Comparison of ENCODE assay signal across 9 cellular contexts in the genomic region with DNA sequence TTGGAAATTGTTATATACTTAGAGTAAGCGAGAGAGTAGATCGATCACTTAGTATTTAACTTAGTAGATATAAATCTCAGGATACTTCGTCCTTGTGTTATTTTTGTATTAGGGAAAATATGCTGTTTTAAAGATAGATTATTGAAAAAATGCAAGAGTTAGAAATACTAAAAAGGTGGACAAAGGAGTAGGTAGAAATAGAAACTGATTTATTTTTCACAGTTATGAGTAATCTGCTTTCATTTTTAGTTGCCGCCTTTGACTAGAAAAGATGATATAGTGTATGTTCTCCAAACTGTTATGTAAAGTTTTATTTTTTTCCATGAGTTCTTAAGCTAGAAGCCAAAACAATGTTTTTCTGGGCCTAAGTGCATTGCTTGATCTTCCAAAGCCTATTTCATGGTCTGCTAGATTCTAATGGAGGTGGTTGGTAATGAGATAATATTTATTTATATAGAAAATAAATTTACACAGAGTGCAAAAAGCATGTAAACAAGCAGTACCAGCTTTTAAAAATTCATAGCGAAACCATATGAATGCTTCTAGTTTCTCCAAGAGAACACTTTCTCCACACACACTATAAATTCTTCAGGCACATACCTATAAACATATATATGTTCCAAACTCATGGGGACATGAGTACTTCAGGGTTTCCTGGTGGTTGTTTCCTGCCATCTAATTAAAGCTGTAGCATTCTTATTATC.
A peak's percentile ranks its signal among the peaks of the same experiment; 100 is the strongest.
DNase-seq lines count a peak whose midpoint lies in the region; ATAC-seq and TF ChIP-seq lines count a peak whose summit lies in the region.
"Had no signal": no experiment of that assay in that cellular context is flagged by ENCODE, and none has a peak within 500 bp of the region (broad histone marks: within the 10 kb centered on the region; RNA-seq: fewer than 3 reads in every experiment).

No MANE protein-coding gene starts in this region.

- no peaks in the 10 kb centered on the region for H3K9me3 Mint-ChIP-seq in activated T-cell treated with anti-CD3 and anti-CD28 coated beads, Interleukin-2, amount 50 U/mL, for 4 hours
- no peaks in the 10 kb centered on the region for H3K9me3 Mint-ChIP-seq in H9

- peak overlapping the region; percentile 68 for H3K4me3 ChIP-seq in thoracic aorta

- H3K27ac ChIP-seq in thoracic aorta (peak overlapping the region; percentile 48 to 77), H9 (ENCODE audit: insufficient read length, low read depth, low read length) (no peak overlapping the region)

- no peak overlapping the region for H2BK120ac ChIP-seq in H9 (ENCODE audit: low read depth, low read length, poor library complexity, severe bottlenecking)

- no peaks in the 10 kb centered on the region for H3K79me2 ChIP-seq in H9 (ENCODE audit: insufficient read depth, low read length)

- H4K8ac ChIP-seq in H9 (replicated peaks; ENCODE audit: insufficient read length, low read depth, low read length), result no peak overlapping the region

- no peak overlapping the region for H3K18ac ChIP-seq in H9 (ENCODE audit: insufficient read length, low read depth, low read length)

- peaks cover 7 to 28% of the 10 kb centered on the region in 2 donors for H3K4me1 ChIP-seq in thoracic aorta (ENCODE audit: control insufficient read depth in 1 of 2, low read depth in 2 of 2)
- H3K4me1 ChIP-seq in H9 (ENCODE audit: insufficient read depth, low read length), result peaks cover 3% of the 10 kb centered on the region; the same call in 1 of the 2 replicates

- H4K5ac ChIP-seq in H9 (ENCODE audit: insufficient read length, low read depth, low read length), result no peak overlapping the region

- intact Hi-C loops in head of caudate nucleus (cut with DNase I), result loop anchor here (5.0 kb wide), 1 partner anchor 60 kb away; a partner anchor contains a TSS

- peak in 1 of 2 donors; percentile 35 for ATAC-seq in activated T-cell treated with anti-CD3 and anti-CD28 coated beads, Interleukin-2, amount 50 U/mL, for 4 hours
- ATAC-seq in HG02642 (IDR thresholded peaks at IDR 0.05; ENCODE audit: poor library complexity, unreplicated experiment) (peak; percentile 66), HG03565 (IDR thresholded peaks at IDR 0.05; ENCODE audit: unreplicated experiment) (peak; percentile 73), thoracic aorta (ENCODE audit: insufficient number of reproducible peaks, low FRiP score, low read depth) (no peak)

- no peak overlapping the region for H3K14ac ChIP-seq in H9 (ENCODE audit: insufficient read depth, low read length)

- peaks cover 2% of the 10 kb centered on the region for H3K27me3 Mint-ChIP-seq in activated T-cell treated with anti-CD3 and anti-CD28 coated beads, Interleukin-2, amount 50 U/mL, for 4 hours (ENCODE audit: low read depth)
- no peaks in the 10 kb centered on the region for H3K27me3 Mint-ChIP-seq in H9 (ENCODE audit: low read depth)

- H3K27me3 ChIP-seq in thoracic aorta (replicated peaks; ENCODE audit: insufficient read depth), result no peaks in the 10 kb centered on the region
- no peaks in the 10 kb centered on the region for H3K27me3 ChIP-seq in H9 (ENCODE audit: insufficient read depth, low read length)

- H3K56ac ChIP-seq in H9 (ENCODE audit: insufficient read length, low read depth, low read length), result no peak overlapping the region

- H3K9me3 ChIP-seq in thoracic aorta (no peaks in the 10 kb centered on the region), H9 (ENCODE audit: control insufficient read depth, low read depth, low read length) (no peaks in the 10 kb centered on the region)

- no peak overlapping the region for H3K4ac ChIP-seq in H9 (ENCODE audit: low read depth, low read length)

- H2AK5ac ChIP-seq in H9 (ENCODE audit: insufficient read length, low read length), result no peak overlapping the region

- H3K36me3 ChIP-seq in thoracic aorta, result no peaks in the 10 kb centered on the region

- H4K91ac ChIP-seq in H9 (ENCODE audit: insufficient read length, low read depth, low read length), result no peak overlapping the region

- no CpG with 5 or more reads among the region's 5 CpGs for whole genome bisulfite sequencing in H9 (ENCODE audit: extremely low coverage, insufficient read length, low lambda C conversion rate)

- no peak overlapping the region for H2AFZ ChIP-seq in H9 (ENCODE audit: low read length)

- no peaks in the 10 kb centered on the region for H3K23me2 ChIP-seq in H9 (ENCODE audit: insufficient read length, low read depth, low read length, poor library complexity, severe bottlenecking)

- no peak overlapping the region for H2BK12ac ChIP-seq in H9 (ENCODE audit: insufficient read length, low read depth, low read length)

- no peak overlapping the region for H3K4me2 ChIP-seq in H9 (ENCODE audit: insufficient read depth, insufficient read length, low read length)

- no peak overlapping the region for H2BK15ac ChIP-seq in H9 (ENCODE audit: low read depth, low read length)

- no peak overlapping the region for H2BK5ac ChIP-seq in H9 (ENCODE audit: insufficient read length, low read length)

- no peaks in the 10 kb centered on the region for H3K79me1 ChIP-seq in H9 (ENCODE audit: insufficient read depth, low read depth, low read length, poor library complexity, severe bottlenecking)

- H3K4me3 Mint-ChIP-seq in activated T-cell treated with anti-CD3 and anti-CD28 coated beads, Interleukin-2, amount 50 U/mL, for 4 hours, result peak overlapping the region; percentile 52
- no peak overlapping the region for H3K4me3 Mint-ChIP-seq in H9

- no peak overlapping the region for H3K27ac Mint-ChIP-seq in H9

- H3K36me3 Mint-ChIP-seq in activated T-cell treated with anti-CD3 and anti-CD28 coated beads, Interleukin-2, amount 50 U/mL, for 4 hours (ENCODE audit: insufficient read depth), result no peaks in the 10 kb centered on the region
- H3K36me3 Mint-ChIP-seq in H9 (ENCODE audit: insufficient read depth in 1 of 3, low read depth in 3 of 3), result no peaks in the 10 kb centered on the region

- TF ChIP-seq CTCF in thoracic aorta (IDR thresholded peaks at IDR 0.05) (no peak), H9 (conservative IDR thresholded peaks at IDR 0.05) (no peak)

- no peak overlapping the region for H3K23ac ChIP-seq in H9 (ENCODE audit: insufficient read length, low read depth, low read length)

- no peak overlapping the region for H3T11ph ChIP-seq in H9 (ENCODE audit: low read length)

- no peak overlapping the region for H2BK20ac ChIP-seq in H9 (ENCODE audit: low read depth, low read length, poor library complexity, severe bottlenecking)

- no peaks in the 10 kb centered on the region for H4K20me1 ChIP-seq in H9 (ENCODE audit: control insufficient read depth, insufficient read depth, insufficient read length)

- peaks cover 5% of the 10 kb centered on the region for H3K4me1 Mint-ChIP-seq in activated T-cell treated with anti-CD3 and anti-CD28 coated beads, Interleukin-2, amount 50 U/mL, for 4 hours (ENCODE audit: low read depth)
- H3K4me1 Mint-ChIP-seq in H9, result peaks cover 5% of the 10 kb centered on the region in 2 experiments

- DNase-seq in activated T-cell treated with anti-CD3 and anti-CD28 coated beads, Interleukin-2, amount 50 U/mL, for 4 hours, result no peak
- no peak for DNase-seq in activated T-cell treated with anti-CD3 and anti-CD28 coated beads, Interleukin-2, amount 50 U/mL, for 1 hour
- DNase-seq in thoracic aorta (ENCODE audit: low spot score), result no peak
- DNase-seq in H9, result no peak
- no peak for DNase-seq in activated CD8-positive, alpha-beta memory T cell treated with anti-CD3 and anti-CD28 coated beads, Interleukin-2, amount 50 U/mL, for 48 hours
- no peak for DNase-seq in head of caudate nucleus
- DNase-seq: activated CD8-positive, alpha-beta memory T cell treated with anti-CD3 and anti-CD28 coated beads for 24 hours had no signal

- no peak overlapping the region for H3K9ac ChIP-seq in H9 (ENCODE audit: extremely low read depth, insufficient read length, low read length)
